In genomic region chr22:25702046-25702445, GRCh38 we compare ENCODE assay signal across 1 cellular context.
TF ChIP-seq lines count a peak whose summit lies in the region.

No MANE protein-coding gene starts in this region.

TF ChIP-seq in HepG2, 621 proteins besides CTCF, POLR2A, EP300 and RAD21 (continued from another document):
- TF ChIP-seq PATZ1 (CRISPR knock-in tag; IDR thresholded peaks at IDR 0.05) (no peak), KLF11 (CRISPR knock-in tag; IDR thresholded peaks at IDR 0.05) (no peak), KDM4B (CRISPR knock-in tag; IDR thresholded peaks at IDR 0.05) (no peak), KDM5B (CRISPR knock-in tag; IDR thresholded peaks at IDR 0.05; ENCODE audit: borderline replicate concordance) (no peak)
